ENCODE assay signal across 8 cellular contexts in the genomic region with DNA sequence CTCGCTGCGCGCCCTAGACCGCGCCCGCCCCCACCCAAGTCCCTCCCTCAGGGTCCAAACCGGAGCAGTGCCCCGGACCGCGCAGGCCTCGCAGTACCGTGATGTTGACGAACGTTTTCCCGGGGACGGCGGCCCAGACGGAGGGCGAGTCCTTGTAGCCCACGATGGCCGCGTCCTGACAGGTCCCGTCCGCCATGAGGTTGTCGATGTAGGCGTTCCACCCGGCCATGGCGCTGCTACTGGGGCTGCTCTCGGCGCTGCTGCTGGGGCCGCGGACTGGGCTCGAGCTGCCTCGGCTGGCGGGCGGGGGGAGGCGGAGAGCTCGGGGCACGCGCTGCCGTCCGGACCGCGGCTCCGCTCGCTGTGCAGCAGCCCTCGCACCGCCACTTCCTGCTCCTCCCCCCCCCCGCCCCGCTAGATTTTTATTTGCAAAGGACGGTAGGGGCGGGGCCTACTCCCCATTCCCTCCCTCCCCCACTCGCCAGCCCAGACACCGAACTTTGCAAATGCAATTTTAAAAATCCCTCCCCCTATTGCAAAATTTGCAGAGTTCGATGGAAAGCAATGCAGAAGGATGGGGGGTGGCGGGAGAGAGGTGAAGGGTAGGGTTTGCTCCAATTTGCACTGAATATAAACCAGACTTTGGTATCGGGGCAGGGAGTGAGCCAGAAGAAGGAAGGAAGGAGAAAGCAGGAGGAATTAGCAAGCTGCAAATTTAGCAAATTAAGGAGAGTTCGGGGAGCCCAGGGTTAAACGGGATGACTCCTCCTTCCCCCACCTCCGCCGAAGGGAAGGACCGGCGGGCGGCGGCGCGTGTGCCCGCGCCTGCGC. TPM values are rescaled to one million over a fixed set of nuclear protein-coding genes. Genes with fewer than 3 reads are reported as not detected.
DNase-seq lines count a peak whose midpoint lies in the region; TF ChIP-seq lines count a peak whose summit lies in the region.

A gene (minus strand): TSS at position 365 of the 831 bp plus-strand sequence. CDS start 136 bp downstream, at position 229.

- peak within 1 kb of the TSS; percentile 84 for H3K4me3 ChIP-seq in OCI-LY1 (ENCODE audit: low read depth, low read length, poor library complexity, severe bottlenecking)

- H3K27ac Mint-ChIP-seq in endothelial cell (ENCODE audit: unreplicated experiment) (peak within 1 kb of the TSS; percentile 94), mesothelial cell of epicardium (peak within 1 kb of the TSS; percentile 99)

- peaks cover 18% of the 10 kb centered on the region for H3F3A ChIP-seq in OCI-LY1 (ENCODE audit: insufficient read depth, low read length)

- no peaks in the 10 kb centered on the region for H3K9me2 ChIP-seq in OCI-LY1 (ENCODE audit: low read depth, low read length)

- peak within 1 kb of the TSS; percentile 92 for H3K9ac ChIP-seq in OCI-LY1 (ENCODE audit: low read length)

- H3K27ac ChIP-seq in OCI-LY1 (ENCODE audit: low read depth, low read length, poor library complexity, severe bottlenecking), result peak within 1 kb of the TSS; percentile 100

- TF ChIP-seq CTCF in OCI-LY1 (IDR thresholded peaks at IDR 0.05; ENCODE audit: low read length), result no peak
- no peak for TF ChIP-seq CTCF in endothelial cell (IDR thresholded peaks at IDR 0.05; ENCODE audit: unreplicated experiment)
- TF ChIP-seq CTCF in mesothelial cell of epicardium (IDR thresholded peaks at IDR 0.05; ENCODE audit: unreplicated experiment), result no peak

- H3K27me3 Mint-ChIP-seq in endothelial cell (ENCODE audit: unreplicated experiment) (peaks cover 26% of the 10 kb centered on the region), mesothelial cell of epicardium (ENCODE audit: low read depth) (no peaks in the 10 kb centered on the region)

- H3K36me3 ChIP-seq in OCI-LY1 (ENCODE audit: insufficient read depth, low read length), result peaks cover 46% of the 10 kb centered on the region

- peaks cover 54% of the 10 kb centered on the region for H3K4me1 ChIP-seq in OCI-LY1 (ENCODE audit: insufficient read depth, low read length, severe bottlenecking)

- no peaks in the 10 kb centered on the region for H3K27me3 ChIP-seq in OCI-LY1 (ENCODE audit: insufficient read depth, low read length)

- no peaks in the 10 kb centered on the region for H4K20me1 ChIP-seq in OCI-LY1 (ENCODE audit: insufficient read depth, low read length)

- H3K9me3 ChIP-seq in OCI-LY1 (ENCODE audit: low read length), result no peaks in the 10 kb centered on the region

- H3K4me1 Mint-ChIP-seq in endothelial cell (ENCODE audit: unreplicated experiment) (peaks cover 40% of the 10 kb centered on the region), mesothelial cell of epicardium (peaks cover 41% of the 10 kb centered on the region)

- no peak within 1 kb of the TSS for H2AFZ ChIP-seq in OCI-LY1 (ENCODE audit: low read length)

- H3K36me3 Mint-ChIP-seq in endothelial cell (ENCODE audit: low read depth, unreplicated experiment) (peaks cover 20% of the 10 kb centered on the region), mesothelial cell of epicardium (peaks cover 8% of the 10 kb centered on the region)

- H3K79me2 ChIP-seq in OCI-LY1 (ENCODE audit: insufficient read depth, low read length), result peaks cover 9% of the 10 kb centered on the region

- peak within 1 kb of the TSS; percentile 94 for H3K4me2 ChIP-seq in OCI-LY1 (ENCODE audit: low read length)

- no peaks in the 10 kb centered on the region for H3K9me3 Mint-ChIP-seq in endothelial cell (ENCODE audit: unreplicated experiment)
- H3K9me3 Mint-ChIP-seq in mesothelial cell of epicardium, result no peaks in the 10 kb centered on the region

- DNase-seq in NCI-H1417 (lab: John Stamatoyannopoulos, UW), result peak; percentile 64 to 77 (median 69)
- no peak for DNase-seq in NCI-H1417 treated with DMSO at 0.1 percent for 48 hours (lab: John Stamatoyannopoulos, UW)
- peak; percentile 80 for DNase-seq in HT1080 (ENCODE audit: low read depth)
- DNase-seq in activated CD8-positive, alpha-beta memory T cell treated with anti-CD3 and anti-CD28 coated beads, Interleukin-2, amount 50 U/mL, for 48 hours, result peak; percentile 90
- peak; percentile 78 for DNase-seq in endothelial cell (ENCODE audit: low spot score)
- peak; percentile 76 to 77 for DNase-seq in mesothelial cell of epicardium (ENCODE audit: low spot score in 2 of 2, unreplicated experiment in 2 of 2)
- DNase-seq in stimulated activated CD8-positive, alpha-beta memory T cell treated with anti-CD3 and anti-CD28 coated beads, Interleukin-15, amount 100 ng/mL, for 24 hours (ENCODE audit: low read depth), result peak; percentile 65

- peak within 1 kb of the TSS; percentile 96 for H3K4me3 Mint-ChIP-seq in endothelial cell (ENCODE audit: unreplicated experiment)
- peak within 1 kb of the TSS; percentile 93 for H3K4me3 Mint-ChIP-seq in mesothelial cell of epicardium

RNA-seq across cellular contexts. Expression of the gene that starts here (rescaled TPM):
- 1,934 and 2,529 TPM in 2 replicates for total RNA-seq in HT1080 (2014; rRNA removed; shearing (Covaris generic))
- polyA plus RNA-seq in HT1080 (2015; cell fraction: cytosol; rRNA removed), result 2,396 and 3,394 TPM in 2 replicates
- polyA plus RNA-seq in HT1080 (2015; cell fraction: nucleus; rRNA removed), result 1,024 and 1,117 TPM in 2 replicates
- total RNA-seq in endothelial cell (ENCODE audit: unreplicated experiment) (874 TPM), mesothelial cell of epicardium (357 to 377 TPM (median 370 TPM) in 3 replicates)
